Comparison of ENCODE assay signal across 21 cellular contexts in the genomic region with DNA sequence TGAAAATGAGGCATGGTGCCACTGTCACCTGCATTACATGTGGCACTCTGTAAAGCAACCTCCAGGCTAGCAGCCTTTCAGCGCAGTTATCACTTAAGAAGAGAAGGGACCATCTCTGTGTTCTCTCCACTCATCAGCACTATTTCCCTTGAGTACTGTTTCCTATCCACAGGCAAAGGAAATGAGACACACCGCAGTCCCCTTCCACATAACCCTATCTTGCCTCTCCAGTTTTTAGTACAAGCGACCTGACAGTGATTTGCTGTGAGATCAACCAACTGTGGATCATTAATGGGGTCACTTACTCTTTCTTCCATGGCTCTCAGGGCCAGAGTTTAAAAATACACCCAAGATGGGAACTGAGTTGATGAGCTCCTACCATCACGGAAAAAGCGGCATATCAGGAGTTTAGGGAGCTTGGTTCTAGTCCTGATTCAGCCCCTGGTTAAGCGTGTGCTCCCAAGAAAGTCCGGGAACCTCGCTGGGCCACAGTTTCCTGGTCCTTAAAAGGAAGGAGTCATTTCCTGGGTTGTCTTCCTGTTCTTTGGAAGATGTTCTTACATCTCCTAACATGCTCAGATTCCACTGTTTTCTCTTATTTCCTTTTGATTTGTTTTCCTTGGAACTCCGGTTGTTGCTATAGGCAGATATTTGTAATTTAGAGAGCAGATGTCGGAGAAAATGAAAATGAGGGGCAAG. TPM values are rescaled to one million over a fixed set of nuclear protein-coding genes. Genes with fewer than 3 reads are reported as not detected.
DNase-seq lines count a peak whose midpoint lies in the region; ATAC-seq and TF ChIP-seq lines count a peak whose summit lies in the region.
"Had no signal": no experiment of that assay in that cellular context is flagged by ENCODE, and none has a peak within 500 bp of the region (broad histone marks: within the 10 kb centered on the region; RNA-seq: fewer than 3 reads in every experiment).

No MANE protein-coding gene starts in this region.

- no peak for ATAC-seq in CD4-positive, alpha-beta T cell (ENCODE audit: poor library complexity)
- no peak for ATAC-seq in activated CD8-positive, alpha-beta T cell treated with anti-CD3 and anti-CD28 coated beads for 36 hours
- ATAC-seq in sciatic nerve = no peak
- ATAC-seq: body of pancreas, left lobe of liver, mucosa of descending colon had no signal

- DNase-seq in CD4-positive, alpha-beta T cell = no peak
- DNase-seq in GDM1 (lab: John Stamatoyannopoulos, UW) (peak; percentile 51), fibroblast of gingiva (ENCODE audit: low read depth) (peak; percentile 36), HuH-7.5 (ENCODE audit: low spot score) (no peak), sciatic nerve (ENCODE audit: low spot score) (no peak), anterior cingulate cortex (lab: John Stamatoyannopoulos, UW) (no peak)
- peak; percentile 22 for DNase-seq in activated CD8-positive, alpha-beta T cell treated with anti-CD3 and anti-CD28 coated beads for 36 hours
- DNase-seq: activated CD4-positive, alpha-beta T cell treated with anti-CD3 and anti-CD28 coated beads, Interleukin-2, amount 50 U/mL, for 4 hours; activated gamma-delta T cell; body of pancreas; DMS53; GOT3; KBM-7; NCI-H1092; NCI-H748 treated with DMSO at 0.1 percent for 48 hours; SJCRH30; stimulated activated CD4-positive, alpha-beta T cell treated with anti-CD3 and anti-CD28 coated beads, Interleukin-4, amount 100 ng/mL, for 1 hour had no signal

- POLR2A ChIA-PET in CD4-positive, alpha-beta T cell (lab: Charles Lee) = interaction anchor here (1.1 to 8.4 kb wide), 3 partner anchors 9 to 60 kb away, joined by 3 to 92 read pairs (median 4); no protein-coding TSS in a partner anchor
- POLR2A ChIA-PET in activated CD8-positive, alpha-beta T cell treated with anti-CD3 and anti-CD28 coated beads for 36 hours (lab: Charles Lee) = interaction anchor here (1.2 to 5.3 kb wide), 6 partner anchors 10 to 86 kb away, joined by 3 to 28 read pairs (median 8); no protein-coding TSS in a partner anchor

- no peaks in the 10 kb centered on the region for H3K27me3 ChIP-seq in CD4-positive, alpha-beta T cell (ENCODE audit: control insufficient read depth, insufficient read depth, low read length)
- H3K27me3 ChIP-seq: body of pancreas had no signal

- H3K4me1 Mint-ChIP-seq in CD4-positive, alpha-beta T cell (ENCODE audit: low read depth) = peaks cover 76% of the 10 kb centered on the region
- peaks cover 81% of the 10 kb centered on the region for H3K4me1 Mint-ChIP-seq in activated CD8-positive, alpha-beta T cell treated with anti-CD3 and anti-CD28 coated beads for 36 hours (ENCODE audit: low read depth)

- peak overlapping the region; percentile 50 for H3K4me3 Mint-ChIP-seq in CD4-positive, alpha-beta T cell
- H3K4me3 Mint-ChIP-seq in activated CD8-positive, alpha-beta T cell treated with anti-CD3 and anti-CD28 coated beads for 36 hours = peak overlapping the region; percentile 31

- no peak overlapping the region for H3K27ac ChIP-seq in CD4-positive, alpha-beta T cell (ENCODE audit: low read depth, low read length)
- H3K27ac ChIP-seq: body of pancreas, coronary artery, SJCRH30 had no signal

- TF ChIP-seq CTCF in CD4-positive, alpha-beta T cell (IDR thresholded peaks at IDR 0.05) = no peak
- no peak for TF ChIP-seq CTCF in activated CD8-positive, alpha-beta T cell treated with anti-CD3 and anti-CD28 coated beads for 36 hours (IDR thresholded peaks at IDR 0.05)

- H3K9me3 ChIP-seq in CD4-positive, alpha-beta T cell (ENCODE audit: control insufficient read depth, low read length) = no peaks in the 10 kb centered on the region
- H3K9me3 ChIP-seq: body of pancreas, mucosa of descending colon, SJCRH30 had no signal

- peaks cover 12% of the 10 kb centered on the region for H3K36me3 Mint-ChIP-seq in CD4-positive, alpha-beta T cell (ENCODE audit: low read depth)
- peaks cover 10% of the 10 kb centered on the region for H3K36me3 Mint-ChIP-seq in activated CD8-positive, alpha-beta T cell treated with anti-CD3 and anti-CD28 coated beads for 36 hours (ENCODE audit: low read depth)

- H3K27ac Mint-ChIP-seq in CD4-positive, alpha-beta T cell = peak overlapping the region; percentile 80
- peak overlapping the region; percentile 71 for H3K27ac Mint-ChIP-seq in activated CD8-positive, alpha-beta T cell treated with anti-CD3 and anti-CD28 coated beads for 36 hours

- intact Hi-C loops in CD4-positive, alpha-beta T cell (cut with DNase I, micrococcal nuclease) = no loop called here
- intact Hi-C loops in activated CD8-positive, alpha-beta T cell treated with anti-CD3 and anti-CD28 coated beads for 36 hours (cut with micrococcal nuclease) = no loop called here
- intact Hi-C loops in sciatic nerve (cut with DNase I) = no loop called here

- H3K9me3 Mint-ChIP-seq in CD4-positive, alpha-beta T cell = no peaks in the 10 kb centered on the region
- H3K9me3 Mint-ChIP-seq in activated CD8-positive, alpha-beta T cell treated with anti-CD3 and anti-CD28 coated beads for 36 hours = no peaks in the 10 kb centered on the region

- CTCF ChIA-PET in CD4-positive, alpha-beta T cell (lab: Charles Lee) = no interaction called here
- CTCF ChIA-PET in activated CD8-positive, alpha-beta T cell treated with anti-CD3 and anti-CD28 coated beads for 36 hours (lab: Charles Lee) = interaction anchor here (1.2 to 4.4 kb wide), 5 partner anchors 18 to 187 kb away, joined by 3 to 18 read pairs (median 6); no protein-coding TSS in a partner anchor

- H3K27me3 Mint-ChIP-seq in CD4-positive, alpha-beta T cell = peaks cover 5% of the 10 kb centered on the region
- H3K27me3 Mint-ChIP-seq in activated CD8-positive, alpha-beta T cell treated with anti-CD3 and anti-CD28 coated beads for 36 hours = peaks cover 20% of the 10 kb centered on the region

RNA-seq across cellular contexts. Expression of gene PRDM1, which starts 27.3 kb away (rescaled TPM):
- total RNA-seq in CD4-positive, alpha-beta T cell = 10 to 100 TPM; 69.9 to 83.4 TPM
- total RNA-seq in activated CD8-positive, alpha-beta T cell treated with anti-CD3 and anti-CD28 coated beads for 36 hours = 10 to 100 TPM; 24.6 to 24.7 TPM
- 15.9 TPM for total RNA-seq in sciatic nerve
- total RNA-seq: osteocyte, SJCRH30 had no signal

Comparison
In these comparisons a context has a peak if more than half of its experiments do, and no peak if none do; other contexts are left out.
1. DNase-seq: peak in GDM1 (single experiment), activated CD8-positive, alpha-beta T cell treated with anti-CD3 and anti-CD28 coated beads for 36 hours (single experiment) and fibroblast of gingiva (single experiment); none in CD4-positive, alpha-beta T cell (0 of 10), HuH-7.5 (single experiment), sciatic nerve (single experiment) and anterior cingulate cortex (0 of 58).